ENCODE assay signal across 8 cellular contexts in the genomic region with DNA sequence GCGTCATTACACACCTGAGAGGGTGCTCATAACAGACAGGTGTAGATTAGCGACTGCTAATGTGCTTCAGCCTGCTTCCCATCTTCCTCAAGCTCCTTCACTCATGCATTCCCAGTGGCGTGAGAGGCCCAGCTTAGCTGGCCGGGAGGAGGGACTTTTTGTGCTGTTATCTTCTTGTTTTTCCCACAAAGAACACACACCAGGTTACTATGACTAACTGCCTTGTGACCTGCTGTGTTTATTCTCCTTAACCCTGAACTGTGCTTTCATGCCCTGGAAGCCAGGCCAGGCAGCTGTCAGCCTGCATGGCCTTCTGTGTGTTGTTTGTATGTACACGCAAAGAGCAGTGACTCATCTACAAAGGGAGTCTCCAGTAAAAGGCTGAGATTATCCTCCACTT.
DNase-seq lines count a peak whose midpoint lies in the region; ATAC-seq and TF ChIP-seq lines count a peak whose summit lies in the region.

No MANE protein-coding gene starts in this region.

- H3K4me3 ChIP-seq in HFF-Myc (replicated peaks; ENCODE audit: low read depth, low read length) = no peak overlapping the region
- no peak overlapping the region for H3K4me3 ChIP-seq in hepatocyte
- no peak overlapping the region for H3K4me3 ChIP-seq in skeletal muscle cell (ENCODE audit: low read depth, low read length)

- H3K9me3 Mint-ChIP-seq in WTC11 = no peaks in the 10 kb centered on the region

- no peak overlapping the region for H3K4me3 Mint-ChIP-seq in WTC11

- POLR2A ChIA-PET in WTC11 (lab: Charles Lee) = no interaction called here

- no peak overlapping the region for H3K27ac Mint-ChIP-seq in WTC11

- peaks cover 15% of the 10 kb centered on the region for H3K79me2 ChIP-seq in hepatocyte

- TF ChIP-seq CTCF in HFF-Myc (IDR thresholded peaks at IDR 0.05; ENCODE audit: low read depth, low read length, missing control alignments) (no peak), WTC11 (IDR thresholded peaks at IDR 0.05) (no peak), hepatocyte (IDR thresholded peaks at IDR 0.05; ENCODE audit: poor library complexity) (no peak)

- H3K27ac ChIP-seq in hepatocyte = peak overlapping the region; percentile 94

- H3K4me1 Mint-ChIP-seq in WTC11 = peaks cover 22% of the 10 kb centered on the region

- no peaks in the 10 kb centered on the region for H3K27me3 Mint-ChIP-seq in WTC11 (ENCODE audit: low read depth)

- peak overlapping the region; percentile 58 for H3K4me2 ChIP-seq in hepatocyte

- H3K4me1 ChIP-seq in hepatocyte (ENCODE audit: insufficient read depth) = peaks cover 19% of the 10 kb centered on the region

- H4K20me1 ChIP-seq in hepatocyte (ENCODE audit: insufficient read depth, poor library complexity, severe bottlenecking) = no peaks in the 10 kb centered on the region

- H3K9me3 ChIP-seq in hepatocyte (ENCODE audit: low read depth) = no peaks in the 10 kb centered on the region

- DNase-seq in HFF-Myc (ENCODE audit: extremely low read depth, low read depth) = peak; percentile 22
- DNase-seq in WTC11 (ENCODE audit: low spot score) = no peak
- DNase-seq in hepatocyte (ENCODE audit: low spot score) = peak; percentile 89
- DNase-seq in skeletal muscle cell (ENCODE audit: low read depth) = peak; percentile 32
- DNase-seq in activated naive CD4-positive, alpha-beta T cell treated with Interleukin-2 at 50 U/mL for 16 hours = no peak
- DNase-seq in activated T-cell treated with anti-CD3 and anti-CD28 coated beads, Interleukin-2, amount 50 U/mL, for 1 hour = no peak

- CTCF ChIA-PET in WTC11 (lab: Charles Lee) = no interaction called here

- ATAC-seq in WTC11 = no peak
- ATAC-seq in GM19452 (IDR thresholded peaks at IDR 0.05; ENCODE audit: unreplicated experiment) = no peak
- no peak for ATAC-seq in GM21360 (IDR thresholded peaks at IDR 0.05; ENCODE audit: unreplicated experiment)

- no peaks in the 10 kb centered on the region for H3K27me3 ChIP-seq in hepatocyte

- H3K9me2 ChIP-seq in hepatocyte (replicated peaks; ENCODE audit: insufficient read depth) = no peaks in the 10 kb centered on the region

- WGBS in hepatocyte (ENCODE audit: low lambda C conversion rate, missing lambda C conversion rate) = 46% methylated on average over 5 of the region's 5 CpGs

- H2AFZ ChIP-seq in hepatocyte = no peak overlapping the region

- no peaks in the 10 kb centered on the region for H3K36me3 Mint-ChIP-seq in WTC11

- no peaks in the 10 kb centered on the region for H3K36me3 ChIP-seq in hepatocyte (replicated peaks; ENCODE audit: insufficient read depth, low read depth)

TF ChIP-seq in WTC11, 78 proteins besides CTCF, POLR2A, EP300 and RAD21:
- TF ChIP-seq GABPB1 (CRISPR knock-in tag; IDR thresholded peaks at IDR 0.05) (peak; percentile 72), ESRRA (CRISPR knock-in tag; IDR thresholded peaks at IDR 0.05; ENCODE audit: borderline replicate concordance) (no peak)
TF ChIP-seq in WTC11: peak in this region for 1.

Comparison
In these comparisons a context has a peak if more than half of its experiments do, and no peak if none do; other contexts are left out.
1. DNase-seq: peak in HFF-Myc (single experiment), hepatocyte (single experiment) and skeletal muscle cell (single experiment); none in WTC11 (single experiment), activated naive CD4-positive, alpha-beta T cell treated with Interleukin-2 at 50 U/mL for 16 hours (single experiment) and activated T-cell treated with anti-CD3 and anti-CD28 coated beads, Interleukin-2, amount 50 U/mL, for 1 hour (single experiment).